Comparison of ENCODE assay signal across 2 cellular contexts in the genomic region with DNA sequence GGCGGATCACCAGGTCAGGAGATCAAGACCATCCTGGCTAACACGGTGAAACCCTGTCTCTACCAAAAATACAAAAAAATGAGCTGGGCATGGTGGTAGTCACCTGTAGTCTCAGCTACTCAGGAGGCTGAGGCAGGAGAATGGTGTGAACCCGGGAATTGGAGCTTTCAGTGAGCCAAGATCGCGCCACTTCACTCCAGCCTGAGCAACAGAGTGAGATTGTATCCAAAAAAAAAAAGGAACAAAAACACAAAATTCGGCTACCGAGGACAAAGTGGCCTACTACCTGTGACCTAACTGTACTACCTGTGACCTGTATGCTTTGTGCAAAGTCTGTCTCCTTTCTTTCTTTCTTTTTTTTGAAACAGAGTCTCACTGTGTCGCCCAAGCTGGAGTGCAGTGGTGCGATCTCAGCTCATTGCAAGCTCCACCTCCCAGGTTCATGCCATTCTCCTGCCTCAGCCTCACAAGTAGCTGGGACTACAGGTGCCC. TPM values are rescaled to one million over a fixed set of nuclear protein-coding genes. Genes with fewer than 3 reads are reported as not detected.
"Had no signal": no experiment of that assay in that cellular context is flagged by ENCODE, and none has a peak within 500 bp of the region (broad histone marks: within the 10 kb centered on the region; RNA-seq: fewer than 3 reads in every experiment).

No MANE protein-coding gene starts in this region.

RNA-seq across cellular contexts. Expression of gene ANKRD65, which starts 18.1 kb away (rescaled TPM):
- total RNA-seq: activated CD8-positive, alpha-beta memory T cell treated with anti-CD3 and anti-CD28 coated beads for 36 hours had no signal
- polyA plus RNA-seq: neural cell had no signal
